ENCODE assay signal across 9 cellular contexts in the genomic region with DNA sequence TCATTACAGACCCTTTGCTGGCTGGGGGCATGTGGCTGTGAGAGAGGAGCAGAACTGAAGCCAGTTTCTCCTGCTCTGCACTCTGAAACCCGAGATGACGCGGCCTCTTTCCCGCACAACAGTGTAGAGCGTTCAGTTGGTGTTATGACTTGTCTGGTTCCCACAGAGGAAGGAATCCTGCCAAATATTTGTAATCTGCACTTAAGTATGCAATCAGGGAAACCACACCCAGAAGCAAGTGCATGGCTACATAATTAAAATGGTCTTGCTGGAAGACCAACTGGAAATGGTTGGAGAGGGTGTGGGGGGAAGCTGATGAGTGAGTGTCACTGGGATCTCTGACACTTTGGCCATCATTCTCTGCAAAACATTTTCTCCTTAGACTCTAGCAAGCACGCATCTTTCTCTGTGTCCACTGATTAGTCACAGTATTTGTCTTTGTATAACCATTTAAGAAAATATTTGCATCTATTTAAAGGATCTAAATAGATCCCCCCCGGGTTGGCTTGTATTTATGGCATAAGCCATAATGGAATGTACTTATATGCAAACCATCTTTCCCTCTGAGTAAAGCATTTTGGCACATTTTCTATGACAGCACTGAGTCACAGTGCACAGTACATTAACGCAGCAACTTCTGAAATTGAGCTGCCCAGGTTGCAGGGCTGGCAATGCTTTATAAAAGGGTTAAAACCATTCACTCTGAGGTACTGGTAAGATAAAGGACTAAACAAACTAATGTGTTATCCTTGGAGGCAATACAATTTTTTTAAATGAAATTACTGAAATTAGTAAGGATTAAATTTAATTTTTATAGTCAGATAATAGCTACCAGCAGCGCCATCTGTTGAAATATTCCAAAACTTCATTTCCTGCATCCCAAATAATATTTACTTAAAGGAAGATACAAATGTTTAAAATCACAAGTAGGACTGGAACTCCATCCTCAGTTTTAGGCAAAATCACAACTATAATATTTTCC.
DNase-seq lines count a peak whose midpoint lies in the region; ATAC-seq and TF ChIP-seq lines count a peak whose summit lies in the region.
"Had no signal": no experiment of that assay in that cellular context is flagged by ENCODE, and none has a peak within 500 bp of the region (broad histone marks: within the 10 kb centered on the region; RNA-seq: fewer than 3 reads in every experiment).

No MANE protein-coding gene starts in this region.

- peak overlapping the region; percentile 83 for H3K4me2 ChIP-seq in fibroblast of lung (ENCODE audit: extremely low read depth, insufficient read depth, low read length)
- H3K4me2 ChIP-seq in skeletal muscle satellite cell (ENCODE audit: low read length) = peak overlapping the region; percentile 66
- H3K4me2 ChIP-seq in MM.1S (ENCODE audit: low read depth, low read length) = no peak overlapping the region

- H3K27ac ChIP-seq in HEK293 (ENCODE audit: extremely low read depth, low read depth, low read length) = peak overlapping the region; percentile 76
- H3K27ac ChIP-seq in fibroblast of lung (ENCODE audit: insufficient read depth, low read length) = peak overlapping the region; percentile 68
- no peak overlapping the region for H3K27ac ChIP-seq in MM.1S (ENCODE audit: low read length)
- H3K27ac ChIP-seq: neutrophil had no signal

- H3K36me3 ChIP-seq in HEK293 (ENCODE audit: control insufficient read depth in 2 of 2, insufficient read depth in 1 of 2, low read length in 2 of 2) = no peaks in the 10 kb centered on the region
- no peaks in the 10 kb centered on the region for H3K36me3 ChIP-seq in fibroblast of lung (ENCODE audit: control insufficient read depth, insufficient read depth, low read length)
- H3K36me3 ChIP-seq in skeletal muscle satellite cell (ENCODE audit: insufficient read depth, low read length) = no peaks in the 10 kb centered on the region
- H3K36me3 ChIP-seq in MM.1S (replicated peaks; ENCODE audit: insufficient read depth, low read length) = no peaks in the 10 kb centered on the region
- H3K36me3 ChIP-seq: neutrophil had no signal

- DNase-seq in OCI-M1 (lab: John Stamatoyannopoulos, UW) (peak; percentile 10), fibroblast of lung (ENCODE audit: low read depth in 2 of 2) (peak; percentile 93 to 99), MM.1S (no peak)
- DNase-seq in activated naive CD4-positive, alpha-beta T cell treated with anti-CD3 and anti-CD28 coated beads, Interleukin-2, amount 50 U/mL, for 16 hours = no peak

- no peaks in the 10 kb centered on the region for H3K27me3 ChIP-seq in fibroblast of lung (ENCODE audit: control insufficient read depth, insufficient read depth, low read length)
- no peaks in the 10 kb centered on the region for H3K27me3 ChIP-seq in skeletal muscle satellite cell (ENCODE audit: control insufficient read depth, insufficient read depth, low read length)
- H3K27me3 ChIP-seq in MM.1S (replicated peaks; ENCODE audit: insufficient read depth, low read length) = no peaks in the 10 kb centered on the region
- H3K27me3 ChIP-seq: neutrophil had no signal

- H3K4me3 ChIP-seq in HEK293 (ENCODE audit: low read depth, low read length) (no peak overlapping the region), fibroblast of lung (replicated peaks in 1 of 4; ENCODE audit: control extremely low read depth in 1 of 4, insufficient read depth in 1 of 4, low read depth in 3 of 4, low read length in 4 of 4) (no peak overlapping the region), skeletal muscle satellite cell (ENCODE audit: low read length) (peak overlapping the region; percentile 6), MM.1S (ENCODE audit: low read length) (no peak overlapping the region)

- H3K4me1 ChIP-seq in HEK293 (ENCODE audit: control insufficient read depth, insufficient read depth, low read length) = peaks cover 18% of the 10 kb centered on the region
- H3K4me1 ChIP-seq in fibroblast of lung (ENCODE audit: control insufficient read depth, extremely low read depth, insufficient read depth, low read length) = peaks cover 8% of the 10 kb centered on the region
- peaks cover 25% of the 10 kb centered on the region for H3K4me1 ChIP-seq in skeletal muscle satellite cell (ENCODE audit: control insufficient read depth, insufficient read depth, low read length)
- H3K4me1 ChIP-seq in MM.1S (ENCODE audit: low read length) = no peaks in the 10 kb centered on the region

- H3K9ac ChIP-seq in fibroblast of lung (ENCODE audit: insufficient read depth, low read length) = no peak overlapping the region
- peak overlapping the region; percentile 51 for H3K9ac ChIP-seq in skeletal muscle satellite cell (ENCODE audit: low read depth, low read length)
- no peak overlapping the region for H3K9ac ChIP-seq in MM.1S (ENCODE audit: low read length)

- H3K79me2 ChIP-seq in fibroblast of lung (ENCODE audit: control insufficient read depth, insufficient read depth, low read length) (no peaks in the 10 kb centered on the region), MM.1S (ENCODE audit: low read length) (no peaks in the 10 kb centered on the region)

- TF ChIP-seq CTCF in HEK293 (tag by site-specific recombination; IDR thresholded peaks at IDR 0.05) (no peak; the same call in 1 of the 2 replicates), fibroblast of lung (conservative IDR thresholded peaks at IDR 0.05 in 1 of 2, IDR thresholded peaks at IDR 0.05 in 1 of 2; ENCODE audit: low read depth in 1 of 2, low read length in 2 of 2) (peak in 1 of 2 donors; percentile 30), MM.1S (IDR thresholded peaks at IDR 0.05; ENCODE audit: low read length) (no peak)

- H2AFZ ChIP-seq in fibroblast of lung (ENCODE audit: low read length) = no peak overlapping the region
- H2AFZ ChIP-seq in MM.1S (ENCODE audit: low read length) = no peak overlapping the region

- POLR2A ChIA-PET in HEK293 (lab: Yijun Ruan, JAX) = interaction anchor here (1.0 to 3.2 kb wide), 6 partner anchors 19 to 76 kb away, joined by 3 to 10 read pairs (median 5); partner anchors contain the start of gene FOXC1

- no peaks in the 10 kb centered on the region for H3F3A ChIP-seq in MM.1S (ENCODE audit: insufficient read depth, low read length)

- no peaks in the 10 kb centered on the region for H3K9me2 ChIP-seq in MM.1S (replicated peaks; ENCODE audit: insufficient read depth, low read length)

- H3K9me3 ChIP-seq in HEK293 (ENCODE audit: control insufficient read depth, insufficient read depth, low read depth, low read length) (no peaks in the 10 kb centered on the region), fibroblast of lung (ENCODE audit: control insufficient read depth, insufficient read depth, low read depth, low read length) (no peaks in the 10 kb centered on the region), skeletal muscle satellite cell (replicated peaks; ENCODE audit: low read length) (no peaks in the 10 kb centered on the region), MM.1S (replicated peaks; ENCODE audit: insufficient read depth, low read length) (no peaks in the 10 kb centered on the region)
- H3K9me3 ChIP-seq: neutrophil had no signal

- ATAC-seq in GM19463 (IDR thresholded peaks at IDR 0.05; ENCODE audit: unreplicated experiment) = no peak
- ATAC-seq in GM18858 (IDR thresholded peaks at IDR 0.05; ENCODE audit: unreplicated experiment) = no peak

- CTCF ChIA-PET in HEK293 (lab: Yijun Ruan, JAX) = interaction anchor here (0.6 to 2.1 kb wide), 32 partner anchors 8 to 1171 kb away, joined by 3 to 15 read pairs (median 4); no protein-coding TSS in a partner anchor

- H4K20me1 ChIP-seq in fibroblast of lung (ENCODE audit: control insufficient read depth, extremely low read depth, insufficient read depth, low read length) (no peaks in the 10 kb centered on the region), MM.1S (ENCODE audit: insufficient read depth, low read length) (no peaks in the 10 kb centered on the region)

TF ChIP-seq in HEK293, 187 proteins besides CTCF, POLR2A, EP300 and RAD21 (continues in another document):
- TF ChIP-seq ZNF521 (tag by site-specific recombination; IDR thresholded peaks at IDR 0.05) = no peak
- peak; percentile 64 for TF ChIP-seq PATZ1 (tag by site-specific recombination; IDR thresholded peaks at IDR 0.05)
- peak; percentile 17; the same call in 1 of the 2 replicates for TF ChIP-seq ZBTB20 (tag by site-specific recombination; IDR thresholded peaks at IDR 0.05)
- TF ChIP-seq, protein P1, sequence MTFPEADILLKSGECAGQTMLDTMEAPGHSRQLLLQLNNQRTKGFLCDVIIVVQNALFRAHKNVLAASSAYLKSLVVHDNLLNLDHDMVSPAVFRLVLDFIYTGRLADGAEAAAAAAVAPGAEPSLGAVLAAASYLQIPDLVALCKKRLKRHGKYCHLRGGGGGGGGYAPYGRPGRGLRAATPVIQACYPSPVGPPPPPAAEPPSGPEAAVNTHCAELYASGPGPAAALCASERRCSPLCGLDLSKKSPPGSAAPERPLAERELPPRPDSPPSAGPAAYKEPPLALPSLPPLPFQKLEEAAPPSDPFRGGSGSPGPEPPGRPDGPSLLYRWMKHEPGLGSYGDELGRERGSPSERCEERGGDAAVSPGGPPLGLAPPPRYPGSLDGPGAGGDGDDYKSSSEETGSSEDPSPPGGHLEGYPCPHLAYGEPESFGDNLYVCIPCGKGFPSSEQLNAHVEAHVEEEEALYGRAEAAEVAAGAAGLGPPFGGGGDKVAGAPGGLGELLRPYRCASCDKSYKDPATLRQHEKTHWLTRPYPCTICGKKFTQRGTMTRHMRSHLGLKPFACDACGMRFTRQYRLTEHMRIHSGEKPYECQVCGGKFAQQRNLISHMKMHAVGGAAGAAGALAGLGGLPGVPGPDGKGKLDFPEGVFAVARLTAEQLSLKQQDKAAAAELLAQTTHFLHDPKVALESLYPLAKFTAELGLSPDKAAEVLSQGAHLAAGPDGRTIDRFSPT (tag by site-specific recombination; IDR thresholded peaks at IDR 0.05) = no peak

Comparison
In these comparisons a context has a peak if more than half of its experiments do, and no peak if none do; other contexts are left out.
1. DNase-seq: peak in OCI-M1 (single experiment) and fibroblast of lung (2 of 2); none in MM.1S (single experiment) and activated naive CD4-positive, alpha-beta T cell treated with anti-CD3 and anti-CD28 coated beads, Interleukin-2, amount 50 U/mL, for 16 hours (single experiment).